In the genomic region with DNA sequence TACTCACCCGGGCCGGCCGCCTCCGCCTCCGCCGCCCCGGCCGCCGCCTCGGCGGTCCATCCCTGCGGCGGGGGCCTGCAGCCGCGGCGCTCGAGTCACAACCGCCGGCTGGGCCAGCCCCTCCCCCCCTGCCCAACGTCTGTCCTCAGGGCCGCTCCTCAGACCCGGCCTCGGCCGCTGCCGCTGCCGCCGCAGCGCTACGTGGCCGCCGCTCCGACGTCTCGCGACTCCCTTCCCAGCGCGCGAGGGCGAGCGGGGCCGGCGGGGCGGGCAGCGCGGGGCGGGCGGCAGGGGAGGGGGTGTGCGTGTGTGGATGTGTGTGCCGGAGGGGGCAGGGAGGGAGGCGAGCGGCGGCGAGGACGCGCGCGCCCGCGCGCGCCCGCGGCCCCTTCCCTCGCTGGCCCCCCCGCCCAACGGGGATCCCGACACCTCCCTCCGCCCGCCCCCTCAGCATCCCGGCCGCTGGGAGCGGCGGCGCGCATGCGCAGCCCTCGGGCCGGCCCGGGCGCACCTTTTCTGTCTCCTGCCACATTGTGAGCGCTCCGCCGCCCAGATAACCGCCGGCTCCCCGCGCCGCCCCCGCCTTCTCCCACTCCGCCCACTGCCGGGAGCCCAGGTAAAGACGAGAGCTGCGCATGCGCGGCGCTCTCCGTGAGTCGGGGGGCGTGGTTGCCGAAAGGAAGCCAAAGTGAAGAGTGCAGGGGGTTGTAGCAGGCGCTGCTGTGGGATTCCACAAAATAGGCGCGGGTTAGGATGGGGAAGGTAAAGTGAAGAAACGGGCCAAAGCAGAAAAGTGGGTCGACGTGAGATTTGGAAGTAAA, we compare ENCODE assay signal across 8 cellular contexts. TPM values are rescaled to one million over a fixed set of nuclear protein-coding genes. Genes with fewer than 3 reads are reported as not detected.
DNase-seq lines count a peak whose midpoint lies in the region; ATAC-seq and TF ChIP-seq lines count a peak whose summit lies in the region.

A gene (minus strand): TSS at position 349 of the 821 bp plus-strand sequence. CDS start 44,525 bp downstream, outside the sequence.

- H3K4me1 ChIP-seq in HUES6 (ENCODE audit: control insufficient read depth, insufficient read depth, low read length) (peaks cover 26% of the 10 kb centered on the region), NT2/D1 (ENCODE audit: insufficient read depth, insufficient read length) (no peaks in the 10 kb centered on the region)

- ATAC-seq in GM21381 (IDR thresholded peaks at IDR 0.05; ENCODE audit: unreplicated experiment): peak; percentile 64

- H3K9me3 Mint-ChIP-seq in endothelial cell (ENCODE audit: unreplicated experiment): no peaks in the 10 kb centered on the region

- H3K27ac Mint-ChIP-seq in endothelial cell (ENCODE audit: unreplicated experiment): peak within 1 kb of the TSS; percentile 87

- peak within 1 kb of the TSS; percentile 92 for H3K9ac ChIP-seq in HUES6 (ENCODE audit: low read length)
- peak within 1 kb of the TSS; percentile 93 for H3K9ac ChIP-seq in NT2/D1 (ENCODE audit: insufficient read length, low read depth)

- H3K36me3 Mint-ChIP-seq in endothelial cell (ENCODE audit: low read depth, unreplicated experiment): no peaks in the 10 kb centered on the region

- peaks cover 20% of the 10 kb centered on the region for H3K4me1 Mint-ChIP-seq in endothelial cell (ENCODE audit: unreplicated experiment)

- no peak for TF ChIP-seq CTCF in endothelial cell (IDR thresholded peaks at IDR 0.05; ENCODE audit: unreplicated experiment)

- H3K4me3 Mint-ChIP-seq in endothelial cell (ENCODE audit: unreplicated experiment): peak within 1 kb of the TSS; percentile 98

- DNase-seq in COLO829 (ENCODE audit: low spot score): peak; percentile 95
- peak; percentile 90 for DNase-seq in NT2/D1 (ENCODE audit: low read depth, low spot score)
- peak; percentile 95 for DNase-seq in activated CD8-positive, alpha-beta memory T cell treated with anti-CD3 and anti-CD28 coated beads, Interleukin-2, amount 50 U/mL, for 4 hours
- peak; percentile 90 for DNase-seq in endothelial cell (ENCODE audit: low spot score)
- peak; percentile 83 for DNase-seq in midbrain (lab: John Stamatoyannopoulos, UW)
- peak; percentile 84 to 85 for DNase-seq in stimulated activated CD8-positive, alpha-beta memory T cell treated with anti-CD3 and anti-CD28 coated beads, Interleukin-15, amount 100 ng/mL, for 48 hours (ENCODE audit: low read depth in 2 of 2)

- H3K27ac ChIP-seq in HUES6 (ENCODE audit: low read depth, low read length): peak within 1 kb of the TSS; percentile 76

- H3K27me3 ChIP-seq in HUES6 (ENCODE audit: control insufficient read depth, insufficient read depth, low read length): no peaks in the 10 kb centered on the region
- no peaks in the 10 kb centered on the region for H3K27me3 ChIP-seq in NT2/D1 (ENCODE audit: insufficient read depth, insufficient read length)

- H3K4me3 ChIP-seq in HUES6 (ENCODE audit: low read depth, low read length): peak within 1 kb of the TSS; percentile 85
- H3K4me3 ChIP-seq in NT2/D1 (ENCODE audit: insufficient read length, low read depth): peak within 1 kb of the TSS; percentile 92

- H3K9me3 ChIP-seq in HUES6 (ENCODE audit: control insufficient read depth, insufficient read depth, low read depth, low read length) (no peaks in the 10 kb centered on the region), NT2/D1 (ENCODE audit: insufficient read depth, low read length) (no peaks in the 10 kb centered on the region)

- H3K27me3 Mint-ChIP-seq in endothelial cell (ENCODE audit: unreplicated experiment): peaks cover 2% of the 10 kb centered on the region

- H3K36me3 ChIP-seq in HUES6 (ENCODE audit: control insufficient read depth, insufficient read depth, low read length) (no peaks in the 10 kb centered on the region), NT2/D1 (ENCODE audit: insufficient read depth, insufficient read length, low read length) (no peaks in the 10 kb centered on the region)

RNA-seq across cellular contexts. Expression of the gene that starts here (rescaled TPM):
- total RNA-seq in endothelial cell (ENCODE audit: unreplicated experiment): 36.0 TPM

Comparison
In these comparisons a context has a peak if more than half of its experiments do, and no peak if none do; other contexts are left out.
1. Peak in every context shown above with its lines: DNase-seq, ATAC-seq, H3K4me3 ChIP-seq and H3K27ac ChIP-seq.